8 cellular contexts compared by ENCODE assay signal in the genomic region with DNA sequence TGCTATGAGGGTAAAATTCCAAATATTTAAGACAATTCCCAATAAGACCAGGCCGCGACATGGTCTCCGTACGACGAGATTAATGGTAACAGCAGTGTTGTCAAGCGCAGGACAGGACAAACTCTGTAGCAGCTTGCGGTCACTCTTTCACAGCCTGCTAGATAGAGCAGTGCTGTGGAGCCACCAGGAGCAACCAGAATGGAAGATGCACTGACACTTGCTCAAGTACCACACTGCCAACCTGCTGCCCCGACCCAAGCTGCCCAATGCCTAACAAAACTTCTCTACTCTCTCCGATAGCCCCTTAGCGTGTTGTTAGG. TPM values are rescaled to one million over a fixed set of nuclear protein-coding genes. Genes with fewer than 3 reads are reported as not detected.
A peak's percentile ranks its signal among the peaks of the same experiment; 100 is the strongest.
DNase-seq lines count a peak whose midpoint lies in the region; ATAC-seq, FAIRE-seq and TF ChIP-seq lines count a peak whose summit lies in the region.

No MANE protein-coding gene starts in this region.

- WGBS in tibial nerve, 2 donors, result 5 to 8% methylated on average over 10 of the region's 10 CpGs

- H3K36me3 ChIP-seq in ACC112 (ENCODE audit: insufficient read depth, low read length) (no peaks in the 10 kb centered on the region), keratinocyte (ENCODE audit: control insufficient read depth in 2 of 2, extremely low read depth in 1 of 2, insufficient read depth in 2 of 2, low read length in 2 of 2) (no peaks in the 10 kb centered on the region), tibial nerve (peaks cover 0 to 5% (median 0%) of the 10 kb centered on the region in 3 donors)

- H3K4me2 ChIP-seq in keratinocyte (ENCODE audit: control insufficient read depth, extremely low read depth, insufficient read depth, low read depth, low read length), result peak overlapping the region; percentile 95

- H3K27ac ChIP-seq in ACC112 (ENCODE audit: low read depth, low read length) (peak overlapping the region; percentile 96), keratinocyte (ENCODE audit: control insufficient read depth, insufficient read depth, low read length) (peak overlapping the region; percentile 96), tibial nerve (peak overlapping the region; percentile 95 to 98 (median 96))

- no peak for TF ChIP-seq POLR2A in tibial nerve (IDR thresholded peaks at IDR 0.05)

- H3K4me1 ChIP-seq in ACC112 (ENCODE audit: control insufficient read depth, insufficient read depth, low read length, unreplicated experiment) (peaks cover 38% of the 10 kb centered on the region), keratinocyte (ENCODE audit: control insufficient read depth, extremely low read depth, insufficient read depth, low read length) (peaks cover 29% of the 10 kb centered on the region), tibial nerve (peaks cover 0 to 44% (median 13%) of the 10 kb centered on the region in 4 donors)

- H3K27me3 ChIP-seq in ACC112 (ENCODE audit: insufficient read depth, low read length), result no peaks in the 10 kb centered on the region
- no peaks in the 10 kb centered on the region for H3K27me3 ChIP-seq in keratinocyte (ENCODE audit: control insufficient read depth, extremely low read depth, insufficient read depth, low read length)
- H3K27me3 ChIP-seq in tibial nerve, result no peaks in the 10 kb centered on the region

- ATAC-seq in GM18873 (IDR thresholded peaks at IDR 0.05; ENCODE audit: low FRiP score, unreplicated experiment) (peak; percentile 22), HG03103 (IDR thresholded peaks at IDR 0.05; ENCODE audit: low read depth, unreplicated experiment) (peak; percentile 26)

- TF ChIP-seq CTCF in keratinocyte (optimal IDR thresholded peaks at IDR 0.05 in 1 of 3, IDR thresholded peaks at IDR 0.05 in 1 of 3, conservative IDR thresholded peaks at IDR 0.05 in 1 of 3; ENCODE audit: extremely low read depth in 1 of 3, insufficient read depth in 2 of 3, low read length in 3 of 3), result peak in 1 of 3 experiments; percentile 12
- no peak for TF ChIP-seq CTCF in tibial nerve (IDR thresholded peaks at IDR 0.05)

- TF ChIP-seq EP300 in tibial nerve (IDR thresholded peaks at IDR 0.05), result no peak

- H3K9me3 ChIP-seq in keratinocyte (ENCODE audit: control insufficient read depth, low read depth, low read length) (no peaks in the 10 kb centered on the region), tibial nerve (no peaks in the 10 kb centered on the region)

- dilution Hi-C loops in keratinocyte (cut with MboI; ENCODE audit: extremely low pct_ligation_motif_present, low sequenced_read_pairs), result no loop called here

- H3K79me2 ChIP-seq in ACC112 (ENCODE audit: control insufficient read depth, insufficient read depth, low read length, unreplicated experiment) (peaks cover 35% of the 10 kb centered on the region), keratinocyte (ENCODE audit: control insufficient read depth, insufficient read depth, low read length) (peaks cover 14% of the 10 kb centered on the region)

- DNase-seq in SW480 (ENCODE audit: low spot score), result peak; percentile 69
- DNase-seq in keratinocyte (ENCODE audit: low read depth, low spot score), result no peak
- peak in 1 of 2 donors; percentile 15 for DNase-seq in tibial nerve (ENCODE audit: low spot score in 2 of 2)
- DNase-seq in activated T-cell treated with anti-CD3 and anti-CD28 coated beads for 4 hours, result no peak
- no peak for DNase-seq in NCI-H226

- H4K20me1 ChIP-seq in keratinocyte (ENCODE audit: control insufficient read depth, extremely low read depth, insufficient read depth, low read length), result no peaks in the 10 kb centered on the region

- H2AFZ ChIP-seq in ACC112 (ENCODE audit: low read length, unreplicated experiment) (peak overlapping the region; percentile 54), keratinocyte (ENCODE audit: control insufficient read depth, low read length) (peak overlapping the region; percentile 95)

- H3K9ac ChIP-seq in keratinocyte (ENCODE audit: control insufficient read depth, extremely low read depth, insufficient read depth, low read length), result peak overlapping the region; percentile 95

- no peak for FAIRE-seq in keratinocyte (lab: Jason Lieb, UNC)

- H3K9me1 ChIP-seq in keratinocyte (ENCODE audit: control insufficient read depth, extremely low read depth, insufficient read depth, low read length), result no peaks in the 10 kb centered on the region

- H3K4me3 ChIP-seq in ACC112 (ENCODE audit: low read depth, low read length), result peak overlapping the region; percentile 83
- peak overlapping the region; percentile 71 to 88 (median 76) for H3K4me3 ChIP-seq in keratinocyte (ENCODE audit: control insufficient read depth in 2 of 3, extremely low read depth in 1 of 3, insufficient read depth in 2 of 3, low read depth in 1 of 3, low read length in 3 of 3)
- H3K4me3 ChIP-seq in tibial nerve, result peak overlapping the region; percentile 48 to 70 (median 66)

RNA-seq across cellular contexts. Expression of a gene that starts 0.6 kb away (rescaled TPM):
- 8.3 to 12.8 TPM (median 10.3 TPM) in 3 replicates for polyA plus RNA-seq in keratinocyte
- 2.5 TPM for polyA plus RNA-seq in keratinocyte (2011; ENCODE audit: low read depth)
- 7.3 and 12.0 TPM in 2 replicates for polyA plus RNA-seq in keratinocyte (2011; cell fraction: cytosol; rRNA removed)
- 8.2 and 8.6 TPM in 2 replicates for polyA plus RNA-seq in keratinocyte (2011; cell fraction: nucleus; rRNA removed)
- polyA plus RNA-seq in keratinocyte (2012; ENCODE audit: low replicate concordance), result 6.5 and 7.2 TPM in 2 replicates
- 13.8 to 27.9 TPM (median 18.6 TPM) in 3 replicates for polyA minus RNA-seq in keratinocyte
- 5.4 TPM for polyA minus RNA-seq in keratinocyte (2011; cell fraction: cytosol; rRNA and poly(A)+ RNA removed)
- polyA minus RNA-seq in keratinocyte (2011; cell fraction: nucleus; rRNA and poly(A)+ RNA removed), result 8.2 and 13.0 TPM in 2 replicates
- 10 to 100 TPM; 18.9 to 31.0 (median 22.0) TPM for total RNA-seq in tibial nerve
